8 cellular contexts compared by ENCODE assay signal in genomic region chr1:223133301-223133823, GRCh38. TPM values are rescaled to one million over a fixed set of nuclear protein-coding genes. Genes with fewer than 3 reads are reported as not detected.
DNase-seq lines count a peak whose midpoint lies in the region; ATAC-seq and TF ChIP-seq lines count a peak whose summit lies in the region.

No MANE protein-coding gene starts in this region.

- H3F3A ChIP-seq in PC-9 (ENCODE audit: insufficient read depth, low read depth): peaks cover 22% of the 10 kb centered on the region

- no peak for TF ChIP-seq CTCF in PC-9 (conservative IDR thresholded peaks at IDR 0.05)

- no peak overlapping the region for H3K9ac ChIP-seq in iPS-15b (ENCODE audit: low read depth, low read length)
- peak overlapping the region in 1 of 2 donors; percentile 52 for H3K9ac ChIP-seq in stomach smooth muscle (ENCODE audit: low read length in 2 of 2)

- CTCF ChIA-PET in PC-9 (lab: Charles Lee): interaction anchor here (0.6 to 2.0 kb wide), 21 partner anchors 9 to 1789 kb away, joined by 3 to 30 read pairs (median 3); partner anchors contain the start of genes SUSD4 and TLR5

- H3K79me2 ChIP-seq in PC-9 (ENCODE audit: low read depth): no peaks in the 10 kb centered on the region

- no peak for DNase-seq in T-helper 2 cell treated with Interferon-gamma antibody and Interleukin-4, amounts not matched to agents 5 μg/mL and 100 μg/mL, for 36 hours (ENCODE audit: low spot score)
- no peak for DNase-seq in T-helper 2 cell
- no peak for DNase-seq in PC-9
- no peak for DNase-seq in T-helper 9 cell

- H3K4me3 ChIP-seq in PC-9 (peak overlapping the region; percentile 51; the same call in 1 of the 2 replicates), iPS-15b (ENCODE audit: low read depth, low read length) (peak overlapping the region; percentile 38), stomach smooth muscle (ENCODE audit: low read length in 2 of 2) (peak overlapping the region; percentile 69 to 74)

- ATAC-seq in HG03520 (IDR thresholded peaks at IDR 0.05; ENCODE audit: unreplicated experiment): no peak
- ATAC-seq in GM21825 (IDR thresholded peaks at IDR 0.05; ENCODE audit: unreplicated experiment): no peak

- POLR2A ChIA-PET in PC-9 (lab: Charles Lee; ENCODE audit: unreplicated experiment): interaction anchor here (0.5 to 0.7 kb wide), 6 partner anchors 10 to 1324 kb away, joined by 3 to 8 read pairs (median 4); no protein-coding TSS in a partner anchor

- H3K27me3 Mint-ChIP-seq in T-helper 2 cell treated with Interferon-gamma antibody and Interleukin-4, amounts not matched to agents 5 μg/mL and 100 μg/mL, for 36 hours (ENCODE audit: low read depth): peaks cover 37% of the 10 kb centered on the region

- BruUV-seq in PC-9 (replicated peaks; lab: Mats Ljungman, UMichigan): no TSS peak

- H2AFZ ChIP-seq in PC-9: no peak overlapping the region

- no peaks in the 10 kb centered on the region for H3K9me2 ChIP-seq in PC-9 (ENCODE audit: insufficient read depth)

- H3K9me3 Mint-ChIP-seq in T-helper 2 cell treated with Interferon-gamma antibody and Interleukin-4, amounts not matched to agents 5 μg/mL and 100 μg/mL, for 36 hours: no peaks in the 10 kb centered on the region

- H3K36me3 Mint-ChIP-seq in T-helper 2 cell treated with Interferon-gamma antibody and Interleukin-4, amounts not matched to agents 5 μg/mL and 100 μg/mL, for 36 hours (ENCODE audit: low read depth): no peaks in the 10 kb centered on the region

- H3K4me3 Mint-ChIP-seq in T-helper 2 cell treated with Interferon-gamma antibody and Interleukin-4, amounts not matched to agents 5 μg/mL and 100 μg/mL, for 36 hours: peak overlapping the region; percentile 14

- H3K27ac Mint-ChIP-seq in T-helper 2 cell treated with Interferon-gamma antibody and Interleukin-4, amounts not matched to agents 5 μg/mL and 100 μg/mL, for 36 hours: no peak overlapping the region

- intact Hi-C loops in PC-9 (cut with micrococcal nuclease; ENCODE audit: unreplicated experiment): loop anchor here (1.0 to 10.0 kb wide), 5 partner anchors 229 to 1201 kb away; partner anchors contain the start of genes CAPN8, NVL and SUSD4

- no peaks in the 10 kb centered on the region for H4K20me1 ChIP-seq in PC-9 (ENCODE audit: insufficient read depth)

- H3K9me3 ChIP-seq in PC-9 (ENCODE audit: insufficient read depth, low read depth) (no peaks in the 10 kb centered on the region), iPS-15b (ENCODE audit: control insufficient read depth, insufficient read depth, low read length) (no peaks in the 10 kb centered on the region), stomach smooth muscle (ENCODE audit: control insufficient read depth in 2 of 2, low read length in 2 of 2) (no peaks in the 10 kb centered on the region)

- H3K27me3 ChIP-seq in PC-9 (ENCODE audit: insufficient read depth, low read depth) (no peaks in the 10 kb centered on the region), iPS-15b (ENCODE audit: control insufficient read depth, insufficient read depth, low read length) (peaks cover 64% of the 10 kb centered on the region), stomach smooth muscle (ENCODE audit: control insufficient read depth in 1 of 2, insufficient read depth in 2 of 2, low read length in 2 of 2) (no peaks in the 10 kb centered on the region)

- H3K4me1 ChIP-seq in PC-9 (replicated peaks; ENCODE audit: insufficient read depth) (peaks cover 33% of the 10 kb centered on the region), iPS-15b (ENCODE audit: control insufficient read depth, insufficient read depth, low read length) (peaks cover 17% of the 10 kb centered on the region), stomach smooth muscle (ENCODE audit: control insufficient read depth, insufficient read depth, low read length) (peaks cover 35% of the 10 kb centered on the region)

- peak overlapping the region; percentile 79 for H3K4me2 ChIP-seq in PC-9

- H3K36me3 ChIP-seq in PC-9 (ENCODE audit: low read depth) (no peaks in the 10 kb centered on the region), iPS-15b (ENCODE audit: control insufficient read depth, insufficient read depth, low read length) (no peaks in the 10 kb centered on the region), stomach smooth muscle (ENCODE audit: control insufficient read depth in 2 of 2, insufficient read depth in 2 of 2, low read length in 2 of 2) (no peaks in the 10 kb centered on the region)

- H3K27ac ChIP-seq in PC-9 (no peak overlapping the region), stomach smooth muscle (ENCODE audit: low read length) (no peak overlapping the region)

- peaks cover 5% of the 10 kb centered on the region for H3K4me1 Mint-ChIP-seq in T-helper 2 cell treated with Interferon-gamma antibody and Interleukin-4, amounts not matched to agents 5 μg/mL and 100 μg/mL, for 36 hours (ENCODE audit: low read depth)

RNA-seq across cellular contexts. Expression of gene TLR5, which starts 9.7 kb away (rescaled TPM):
- 2.5 and 3.4 TPM in 2 replicates for total RNA-seq in PC-9 (2021)
